8 cellular contexts compared by ENCODE assay signal in the genomic region with DNA sequence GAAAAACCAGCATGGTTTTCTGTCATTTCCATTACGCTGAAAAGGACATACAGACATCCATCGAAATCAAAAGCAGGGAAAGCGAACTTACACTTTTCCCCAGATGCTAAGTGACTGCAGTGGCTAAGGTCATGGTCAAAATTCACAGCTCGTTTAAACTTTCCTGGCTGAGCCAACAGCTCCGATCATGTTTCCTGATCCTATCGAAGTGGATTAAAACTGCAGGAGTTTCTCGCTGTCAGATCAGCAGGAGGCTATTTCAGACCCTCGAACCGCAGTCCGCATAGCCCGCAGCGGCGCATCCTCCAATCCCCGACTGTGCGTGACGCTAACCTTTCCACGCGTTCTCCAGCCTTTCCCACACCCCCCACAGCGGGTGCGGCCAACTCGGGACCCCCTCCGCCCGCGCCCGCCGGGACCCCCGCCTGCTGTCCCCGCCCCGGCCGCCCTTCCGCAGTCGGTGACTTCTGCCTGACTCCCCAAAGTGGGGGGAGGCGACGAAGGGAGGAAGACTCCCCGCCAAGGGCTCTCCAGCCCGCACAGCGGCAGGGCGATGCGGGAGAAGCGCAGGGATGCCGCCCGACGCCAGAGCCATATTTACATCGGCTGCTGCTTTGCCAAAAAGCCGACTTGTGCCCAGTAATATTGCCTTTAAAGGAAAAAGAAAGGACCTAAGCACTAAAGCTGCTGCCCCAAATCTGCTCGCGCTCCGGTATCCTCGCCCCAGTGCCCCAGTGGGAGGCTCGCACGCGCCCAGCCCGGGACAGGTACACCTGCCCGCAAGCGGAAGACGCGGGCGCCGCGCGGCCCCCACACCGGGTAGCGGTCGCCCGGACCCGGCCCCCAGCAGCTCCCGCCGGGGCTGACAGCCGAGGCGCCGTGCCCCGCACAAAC. TPM values are rescaled to one million over a fixed set of nuclear protein-coding genes. Genes with fewer than 3 reads are reported as not detected.
A peak's percentile ranks its signal among the peaks of the same experiment; 100 is the strongest.
DNase-seq lines count a peak whose midpoint lies in the region; ATAC-seq, FAIRE-seq and TF ChIP-seq lines count a peak whose summit lies in the region.

No MANE protein-coding gene starts in this region.

- CTCF ChIA-PET in GM12878 (lab: Yijun Ruan, JAX), result interaction anchor here (0.9 to 1.8 kb wide), 12 partner anchors 11 to 139 kb away, joined by 3 to 8 read pairs (median 4); no protein-coding TSS in a partner anchor

- peak overlapping the region; percentile 65 for H3K27ac ChIP-seq in GM12878 (ENCODE audit: control insufficient read depth, insufficient read depth)
- no peak overlapping the region for H3K27ac ChIP-seq in iPS-20b (ENCODE audit: low read length)
- H3K27ac ChIP-seq in smooth muscle cell (ENCODE audit: low read depth), result no peak overlapping the region

- H3F3A ChIP-seq in smooth muscle cell (ENCODE audit: low read depth), result no peaks in the 10 kb centered on the region

- TF ChIP-seq EP300 in GM12878 (IDR thresholded peaks at IDR 0.05; ENCODE audit: borderline replicate concordance in 1 of 2, control insufficient read depth in 1 of 2, low read depth in 2 of 2, low read length in 2 of 2), result no peak

- WGBS in GM12878 (ENCODE audit: insufficient coverage, insufficient replicate concordance, low lambda C conversion rate, missing lambda C conversion rate), result 1% methylated on average over 62 of the region's 72 CpGs
- WGBS in smooth muscle cell (ENCODE audit: low lambda C conversion rate), result under 1% methylated on average over 63 of the region's 72 CpGs

- RAD21 ChIA-PET in GM12878 (lab: Charles Lee; ENCODE audit: unreplicated experiment), result interaction anchor here (0.7 to 2.8 kb wide), 20 partner anchors 9 to 138 kb away, joined by 3 to 16 read pairs (median 3); no protein-coding TSS in a partner anchor

- H3K4me3 ChIP-seq in GM12878 (peak overlapping the region; percentile 75), iPS-20b (ENCODE audit: low read length) (peak overlapping the region; percentile 88), smooth muscle cell (peak overlapping the region; percentile 93)

- TF ChIP-seq CTCF in GM12878 (IDR thresholded peaks at IDR 0.05 in 2 of 3, conservative IDR thresholded peaks at IDR 0.05 in 1 of 3; ENCODE audit: control insufficient read depth in 2 of 3, extremely low read depth in 1 of 3, insufficient read depth in 1 of 3, low read depth in 3 of 3, low read length in 3 of 3), result no peak
- TF ChIP-seq CTCF in smooth muscle cell (IDR thresholded peaks at IDR 0.05; ENCODE audit: borderline replicate concordance, insufficient read depth, poor library complexity, severe bottlenecking), result no peak

- ATAC-seq in GM18505 (IDR thresholded peaks at IDR 0.05; ENCODE audit: unreplicated experiment) (peak; percentile 22), HG02943 (IDR thresholded peaks at IDR 0.05; ENCODE audit: low read depth, unreplicated experiment) (peak; percentile 26), SK-N-SH treated with all-trans-retinoic acid at 6 μM for 48 hours (peak; percentile 63), GM12878 (peak; percentile 48)

- POLR2A ChIA-PET in GM12878 (lab: Charles Lee), result interaction anchor here (0.6 to 2.4 kb wide), 22 partner anchors 9 to 1433 kb away, joined by 3 to 12 read pairs (median 4); partner anchors contain the start of gene DNAJC1

- DNase-seq in GM12878 (ENCODE audit: low read depth, low spot score) (no peak), smooth muscle cell (lab: John Stamatoyannopoulos, UW; ENCODE audit: unreplicated experiment) (no peak), NCI-H1092 treated with DMSO at 0.1 percent for 48 hours (lab: John Stamatoyannopoulos, UW) (no peak), dedifferentiated amniotic fluid mesenchymal stem cell (ENCODE audit: extremely low spot score) (no peak)

- H4K20me1 ChIP-seq in GM12878 (ENCODE audit: control insufficient read depth, insufficient read depth) (no peaks in the 10 kb centered on the region), smooth muscle cell (ENCODE audit: low read depth) (peaks cover 44% of the 10 kb centered on the region)

- TF ChIP-seq POLR2A in GM18505 (IDR thresholded peaks at IDR 0.05; ENCODE audit: borderline replicate concordance, extremely low read depth, insufficient read depth, insufficient read length) (peak; percentile 26), GM12878 (IDR thresholded peaks at IDR 0.05; ENCODE audit: low read depth, low read length) (peak; percentile 46)

- H3K9ac ChIP-seq in GM12878 (ENCODE audit: control insufficient read depth, insufficient read depth, low read length), result peak overlapping the region; percentile 89
- peak overlapping the region; percentile 50; the same call in 1 of the 2 replicates for H3K9ac ChIP-seq in iPS-20b (ENCODE audit: low read depth, low read length)
- H3K9ac ChIP-seq in smooth muscle cell (ENCODE audit: low read depth), result peak overlapping the region; percentile 43

- H3K27me3 ChIP-seq in GM12878 (replicated peaks in 1 of 2; ENCODE audit: control insufficient read depth in 2 of 2, insufficient read depth in 2 of 2, low read length in 1 of 2) (no peaks in the 10 kb centered on the region), iPS-20b (ENCODE audit: insufficient read depth, low read length) (peaks cover 29% of the 10 kb centered on the region), smooth muscle cell (ENCODE audit: low read depth) (no peaks in the 10 kb centered on the region)

- no peak for FAIRE-seq in GM12878 (lab: Jason Lieb, UNC)

- H3K9me3 ChIP-seq in GM12878 (replicated peaks; ENCODE audit: control insufficient read depth, insufficient read depth, low read length), result no peaks in the 10 kb centered on the region; the same call in 2 of the 3 replicates
- H3K9me3 ChIP-seq in iPS-20b (ENCODE audit: insufficient read depth, low read depth, low read length), result no peaks in the 10 kb centered on the region
- H3K9me3 ChIP-seq in smooth muscle cell (replicated peaks; ENCODE audit: low read depth), result no peaks in the 10 kb centered on the region

- H3K4me2 ChIP-seq in GM12878 (ENCODE audit: control insufficient read depth, insufficient read depth) (peak overlapping the region; percentile 81), smooth muscle cell (peak overlapping the region; percentile 100)

- in situ Hi-C loops in GM12878 (cut with MboI), result no loop called here

- 0 out of 2 replicates have a peak overlapping the region, but pooled peaks have one; percentile 25 for H2AFZ ChIP-seq in GM12878 (ENCODE audit: control insufficient read depth, low read depth, low read length)
- H2AFZ ChIP-seq in smooth muscle cell (ENCODE audit: low read depth), result peak overlapping the region; percentile 89

- peaks cover 63% of the 10 kb centered on the region for H3K79me2 ChIP-seq in GM12878 (ENCODE audit: control insufficient read depth, insufficient read depth, low read length)
- H3K79me2 ChIP-seq in smooth muscle cell (ENCODE audit: low read depth), result peaks cover 56% of the 10 kb centered on the region

- H3K4me1 ChIP-seq in GM12878 (ENCODE audit: control insufficient read depth, insufficient read depth, low read length) (peaks cover 8% of the 10 kb centered on the region), iPS-20b (ENCODE audit: insufficient read depth, low read length) (peaks cover 13% of the 10 kb centered on the region; the same call in 1 of the 2 replicates), smooth muscle cell (ENCODE audit: low read depth) (peaks cover 12% of the 10 kb centered on the region)

- H3K36me3 ChIP-seq in GM12878 (ENCODE audit: control insufficient read depth in 2 of 2, insufficient read depth in 2 of 2, low read length in 1 of 2) (0 out of 4 replicates have a peak, but pooled peaks cover 0 to under 1% of the 10 kb centered on the region in 2 experiments), iPS-20b (ENCODE audit: insufficient read depth, low read depth, low read length) (no peaks in the 10 kb centered on the region), smooth muscle cell (ENCODE audit: low read depth) (no peaks in the 10 kb centered on the region)

- BruUV-seq in GM12878 (replicated peaks; lab: Mats Ljungman, UMichigan), result no TSS peak

- no peak for TF ChIP-seq RAD21 in GM12878 (IDR thresholded peaks at IDR 0.05; ENCODE audit: insufficient read depth, low read depth, low read length)

- SMC1A ChIA-PET in GM12878 (lab: Charles Lee; ENCODE audit: uncharacterized antibody, unreplicated experiment), result interaction anchor here (0.6 to 7.6 kb wide), 30 partner anchors 8 to 273 kb away, joined by 3 to 72 read pairs (median 5); no protein-coding TSS in a partner anchor

- intact Hi-C loops in GM12878 (cut with micrococcal nuclease; ENCODE audit: unreplicated experiment), result loop anchor here (5.0 to 10.0 kb wide), 5 partner anchors 46 to 398 kb away; partner anchors contain the start of gene COMMD3

TF ChIP-seq in GM12878, 131 proteins besides CTCF, POLR2A, EP300 and RAD21 (continues in another document):
- TF ChIP-seq WRNIP1 (IDR thresholded peaks at IDR 0.05; ENCODE audit: borderline replicate concordance, low read depth, low read length), result peak; percentile 95; the same call in 1 of the 2 replicates
- peak in 1 of 2 experiments; percentile 56; a peak in 1 of 4 replicates for TF ChIP-seq BHLHE40 (IDR thresholded peaks at IDR 0.05; ENCODE audit: borderline replicate concordance in 1 of 2, low read depth in 2 of 2, low read length in 1 of 2)
- no peak for TF ChIP-seq ZNF24 (IDR thresholded peaks at IDR 0.05)

RNA-seq across cellular contexts. Expression of gene PIP4K2A, which starts 1.2 kb away (rescaled TPM):
- total RNA-seq in GM12878 (2013; cell fraction: nucleolus; rRNA removed), result 75.2 and 80.8 TPM in 2 replicates
- total RNA-seq in GM12878 (2014; rRNA removed), result 66.1 and 76.6 TPM in 2 replicates
- 138 and 139 TPM in 2 replicates for total RNA-seq in GM12878 (2014; rRNA removed; fragmentation: Illumina TruSeq; extraction: Trizol)
- 107 and 110 TPM in 2 replicates for total RNA-seq in GM12878 (2021)
- 65.1 TPM for polyA plus RNA-seq in GM12878 (2011; ENCODE audit: low read depth)
- polyA plus RNA-seq in GM12878 (2011; rRNA removed), result 74.2 and 111 TPM in 2 replicates
- polyA plus RNA-seq in GM12878 (2011; cell fraction: cytosol; rRNA removed), result 37.6 and 45.3 TPM in 2 replicates
- 30.4 and 31.2 TPM in 2 replicates for polyA plus RNA-seq in GM12878 (2011; cell fraction: nucleus; rRNA removed)
- 50.1 and 66.8 TPM in 2 replicates for polyA plus RNA-seq in GM12878 (2012)
- 120 and 188 TPM in 2 replicates for polyA plus RNA-seq in GM12878 (2014; fragmentation: Illumina TruSeq; extraction: Trizol)
- 100 to 1,000 TPM in 1 of 2 experiments, 10 to 100 TPM in 1; 54.3 to 103 TPM for polyA plus RNA-seq in GM12878 (2014; fragmentation: Nextera tagmentation; extraction: Ambion mirVana)
- polyA plus RNA-seq in GM12878 (2014; rRNA removed), result 63.4 and 82.4 TPM in 2 replicates
- polyA plus RNA-seq in GM12878 (2016; fragmentation: Nextera tagmentation; extraction: Ambion mirVana), result 10 to 100 TPM; 84.1 to 84.8 TPM
- polyA minus RNA-seq in GM12878 (2011; rRNA and poly(A)+ RNA removed), result 81.0 and 112 TPM in 2 replicates
- 36.2 and 39.6 TPM in 2 replicates for polyA minus RNA-seq in GM12878 (2011; cell fraction: cytosol; rRNA and poly(A)+ RNA removed)
- 36.8 and 50.8 TPM in 2 replicates for polyA minus RNA-seq in GM12878 (2011; cell fraction: nucleus; rRNA and poly(A)+ RNA removed)
- total RNA-seq in smooth muscle cell, result 8.9 and 13.7 TPM in 2 replicates
- 7.5 and 7.9 TPM in 2 replicates for polyA plus RNA-seq in smooth muscle cell
